Comparison of ENCODE assay signal across 11 cellular contexts in the genomic region with DNA sequence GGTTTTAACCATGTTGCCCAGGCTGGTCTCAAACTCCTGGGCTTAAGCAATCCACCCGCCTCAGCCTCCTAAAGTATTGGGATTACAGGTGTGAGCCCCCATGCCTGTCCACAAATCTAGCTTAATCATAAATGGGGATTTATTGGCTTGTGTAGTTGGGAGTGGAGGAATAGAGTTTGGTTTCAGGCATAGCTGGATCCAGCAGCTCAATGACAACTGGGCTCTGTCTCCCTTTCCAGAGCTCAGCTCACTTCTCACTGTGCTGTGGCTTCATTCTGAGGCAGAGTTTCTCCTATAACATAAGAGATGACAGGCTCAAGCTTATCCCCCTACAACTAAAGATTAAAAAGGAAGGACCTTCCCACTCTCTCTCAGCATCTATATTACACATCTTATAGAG.
"Had no signal": no experiment of that assay in that cellular context is flagged by ENCODE, and none has a peak within 500 bp of the region (broad histone marks: within the 10 kb centered on the region; RNA-seq: fewer than 3 reads in every experiment).

No MANE protein-coding gene starts in this region.

- H3K4me2 ChIP-seq: GM23338 had no signal

- H3K27ac ChIP-seq: GM23248 had no signal

- H3K4me3 ChIP-seq: GM23248, GM23338, HAP-1 had no signal

- H3K36me3 ChIP-seq: HAP-1 had no signal

- ATAC-seq: GM23338, HCT116 had no signal

- FAIRE-seq: H1, H54 had no signal

- H3K9ac ChIP-seq: GM23248 had no signal

- H2AFZ ChIP-seq: GM23248, GM23338 had no signal

- H3K4me1 ChIP-seq: HAP-1 had no signal

- DNase-seq: GM23248, GOT3, H7, H9, HCEC 1CT, HFFc6 had no signal
